2 cellular contexts compared by ENCODE assay signal in genomic region chr6:32854376-32855178, GRCh38.
TF ChIP-seq lines count a peak whose summit lies in the region.

No MANE protein-coding gene starts in this region.

TF ChIP-seq in IMR-90, 13 proteins besides CTCF, POLR2A, EP300 and RAD21:
- TF ChIP-seq CEBPB (IDR thresholded peaks at IDR 0.05; ENCODE audit: low read depth, low read length), result no peak
- TF ChIP-seq MXI1 (IDR thresholded peaks at IDR 0.05; ENCODE audit: borderline replicate concordance, low read depth, low read length), result no peak
- no peak for TF ChIP-seq BHLHE40 (IDR thresholded peaks at IDR 0.05; ENCODE audit: low read depth, low read length)
- no peak for TF ChIP-seq RFX5 (IDR thresholded peaks at IDR 0.05; ENCODE audit: low read depth, low read length)
- no peak for TF ChIP-seq SMC3 (IDR thresholded peaks at IDR 0.05; ENCODE audit: low read depth, low read length)
- no peak for TF ChIP-seq NFE2L2 (IDR thresholded peaks at IDR 0.05; ENCODE audit: low read depth, low read length)
- no peak for TF ChIP-seq CHD1 (IDR thresholded peaks at IDR 0.05; ENCODE audit: low read depth, low read length)
- TF ChIP-seq ELK1 (IDR thresholded peaks at IDR 0.05; ENCODE audit: borderline replicate concordance, low read depth, low read length), result no peak
- TF ChIP-seq MAFK (IDR thresholded peaks at IDR 0.05; ENCODE audit: low read depth, low read length), result no peak
- no peak for TF ChIP-seq RCOR1 (IDR thresholded peaks at IDR 0.05; ENCODE audit: insufficient replicate concordance, low read length)
- TF ChIP-seq USF2 (IDR thresholded peaks at IDR 0.05; ENCODE audit: low read depth, low read length), result no peak

TF ChIP-seq in endothelial cell of umbilical vein, 7 proteins besides CTCF, POLR2A, EP300 and RAD21:
- no peak for TF ChIP-seq FOS (IDR thresholded peaks at IDR 0.05; ENCODE audit: borderline replicate concordance, insufficient read depth, low read length)
- TF ChIP-seq GATA2 (IDR thresholded peaks at IDR 0.05; ENCODE audit: insufficient read depth, insufficient read length, low read depth, low read length), result no peak
- no peak for TF ChIP-seq JUN (IDR thresholded peaks at IDR 0.05; ENCODE audit: borderline replicate concordance, insufficient read depth, insufficient read length, low read depth)
- TF ChIP-seq MYC (IDR thresholded peaks at IDR 0.05; ENCODE audit: low read depth, low read length), result no peak
- TF ChIP-seq EZH2 (IDR thresholded peaks at IDR 0.05; ENCODE audit: borderline replicate concordance, low read depth, low read length, severe bottlenecking), result no peak
- no peak for TF ChIP-seq POLR2AphosphoS5 (IDR thresholded peaks at IDR 0.05; ENCODE audit: insufficient read depth, low read depth, low read length)
